Comparison of ENCODE assay signal across 18 cellular contexts in genomic region chr9:132997591-132997990, GRCh38. TPM values are rescaled to one million over a fixed set of nuclear protein-coding genes. Genes with fewer than 3 reads are reported as not detected.
DNase-seq lines count a peak whose midpoint lies in the region; ATAC-seq and FAIRE-seq lines count a peak whose summit lies in the region.
"Had no signal": no experiment of that assay in that cellular context is flagged by ENCODE, and none has a peak within 500 bp of the region (broad histone marks: within the 10 kb centered on the region; RNA-seq: fewer than 3 reads in every experiment).

No MANE protein-coding gene starts in this region.

- no peak overlapping the region for H3K4me2 ChIP-seq in trophoblast cell (ENCODE audit: low read length)

- no peak overlapping the region for H3K4me3 ChIP-seq in trophoblast cell (ENCODE audit: low read depth, low read length)
- H3K4me3 ChIP-seq: BLaER1 treated with 17β-estradiol and CSF1 and Interleukin-3, amounts not matched to agents 10 nM and 100 nM; ovary; SK-N-MC had no signal

- no peak overlapping the region for H3K23ac ChIP-seq in trophoblast cell (ENCODE audit: low read length)

- H3K79me2 ChIP-seq in trophoblast cell (ENCODE audit: control insufficient read depth, insufficient read depth, low read length, poor library complexity), result no peaks in the 10 kb centered on the region

- H3K36me3 ChIP-seq in trophoblast cell (ENCODE audit: control insufficient read depth in 1 of 2, insufficient read depth in 2 of 2, low read length in 2 of 2), result no peaks in the 10 kb centered on the region
- H3K36me3 ChIP-seq: BLaER1 treated with 17β-estradiol and CSF1 and Interleukin-3, amounts not matched to agents 10 nM and 100 nM; ovary had no signal

- H3K79me1 ChIP-seq in trophoblast cell (ENCODE audit: low read length), result no peaks in the 10 kb centered on the region

- no peak overlapping the region for H3K4ac ChIP-seq in trophoblast cell (ENCODE audit: low read depth, low read length)

- no peak overlapping the region for H2AFZ ChIP-seq in trophoblast cell (ENCODE audit: insufficient read depth, low read length, poor library complexity)

- no peak overlapping the region for H2AK5ac ChIP-seq in trophoblast cell (ENCODE audit: low read length)

- no peak overlapping the region for H2BK12ac ChIP-seq in trophoblast cell (ENCODE audit: low read length)

- no peak overlapping the region for H4K91ac ChIP-seq in trophoblast cell (ENCODE audit: low read depth, low read length)

- peak; percentile 93 for DNase-seq in Daoy (ENCODE audit: low read depth)
- DNase-seq in RCC 7860 (ENCODE audit: low spot score), result peak; percentile 86
- peak; percentile 37 for DNase-seq in fibroblast of gingiva (ENCODE audit: low read depth)
- DNase-seq in trophoblast cell, result peak; percentile 89 to 90
- no peak for DNase-seq in activated CD4-positive, CD25-positive, alpha-beta regulatory T cell (lab: John Stamatoyannopoulos, UW)
- DNase-seq in stimulated activated CD4-positive, alpha-beta T cell treated with anti-CD3 and anti-CD28 coated beads, Interleukin-2, amount 100 ng/mL, for 48 hours, result no peak
- DNase-seq in pons (ENCODE audit: low spot score), result no peak
- DNase-seq: activated CD4-positive, alpha-beta T cell treated with anti-CD3 and anti-CD28 coated beads, Interleukin-2, amount 50 U/mL, for 48 hours; activated naive CD8-positive, alpha-beta T cell treated with anti-CD3 and anti-CD28 coated beads, Interleukin-2, amount 10 ng/mL, durations not matched to agents 7 days and 5 days; activated T-cell treated with anti-CD3 and anti-CD28 coated beads, Interleukin-2, amount 50 U/mL, for 4 hours; NCI-H187; NCI-H446 treated with DMSO at 0.1 percent for 48 hours; ovary; stimulated activated naive CD8-positive, alpha-beta T cell treated with anti-CD3 and anti-CD28 coated beads, Interleukin-15, amount 100 ng/mL, for 72 hours had no signal

- H2BK5ac ChIP-seq in trophoblast cell (ENCODE audit: low read depth, low read length, poor library complexity), result no peak overlapping the region

- H2BK120ac ChIP-seq in trophoblast cell (ENCODE audit: insufficient read depth, low read length, poor library complexity), result no peak overlapping the region

- H3K4me1 ChIP-seq in trophoblast cell (ENCODE audit: control insufficient read depth in 1 of 2, insufficient read depth in 2 of 2, low read length in 2 of 2), result peaks cover 0 to 9% of the 10 kb centered on the region in 2 experiments

- no peaks in the 10 kb centered on the region for H3K27me3 ChIP-seq in trophoblast cell (ENCODE audit: insufficient read depth, low read length)
- H3K27me3 ChIP-seq: ovary had no signal

- H4K12ac ChIP-seq in trophoblast cell (ENCODE audit: low read depth, low read length), result no peak overlapping the region

- ATAC-seq in GM19455 (IDR thresholded peaks at IDR 0.05; ENCODE audit: unreplicated experiment), result no peak
- ATAC-seq: activated T-cell treated with anti-CD3 and anti-CD28 coated beads, Interleukin-2, amount 50 U/mL, for 4 hours; stimulated activated naive CD8-positive, alpha-beta T cell treated with anti-CD3 and anti-CD28 coated beads, Interleukin-15, amount 100 ng/mL, for 72 hours had no signal

- H3K27ac ChIP-seq in trophoblast cell (ENCODE audit: low read depth, low read length), result no peak overlapping the region
- H3K27ac ChIP-seq: BLaER1 treated with 17β-estradiol and CSF1 and Interleukin-3, amounts not matched to agents 10 nM and 100 nM; ovary; SK-N-MC had no signal

- H3K9ac ChIP-seq in trophoblast cell (ENCODE audit: low read length), result no peak overlapping the region
- H3K9ac ChIP-seq: BLaER1 treated with 17β-estradiol and CSF1 and Interleukin-3, amounts not matched to agents 10 nM and 100 nM had no signal

- H3K9me3 ChIP-seq in trophoblast cell (ENCODE audit: insufficient read depth, low read depth, low read length), result peaks cover 2% of the 10 kb centered on the region
- H3K9me3 ChIP-seq: BLaER1 treated with 17β-estradiol and CSF1 and Interleukin-3, amounts not matched to agents 10 nM and 100 nM; ovary had no signal

- no CpG with 5 or more reads among the region's 4 CpGs for WGBS in trophoblast cell (ENCODE audit: extremely low coverage, insufficient coverage, insufficient read length)

- no peak overlapping the region for H3K14ac ChIP-seq in trophoblast cell (ENCODE audit: low read length)

- no peak overlapping the region for H4K8ac ChIP-seq in trophoblast cell (ENCODE audit: low read depth, low read length)

- peak; percentile 61 for FAIRE-seq in RCC 7860 (lab: Jason Lieb, UNC)
- FAIRE-seq: urothelium cell line had no signal

- no peak overlapping the region for H3K18ac ChIP-seq in trophoblast cell (ENCODE audit: low read length)

RNA-seq across cellular contexts. Expression of gene GFI1B, which starts 19.1 kb away (rescaled TPM):
- not detected in 2 replicates for total RNA-seq in Daoy (2014; rRNA removed; shearing (Covaris generic))
- polyA plus RNA-seq in trophoblast cell (2013), result 0.07 and 0.37 TPM in 2 replicates
- total RNA-seq: activated naive CD8-positive, alpha-beta T cell treated with anti-CD3 and anti-CD28 coated beads, Interleukin-2, amount 10 ng/mL, durations not matched to agents 7 days and 5 days; ovary had no signal

RNA-seq across cellular contexts. Expression of gene GTF3C5, which starts 33.2 kb away (rescaled TPM):
- 118 and 133 TPM in 2 replicates for total RNA-seq in Daoy (2014; rRNA removed; shearing (Covaris generic))
- 48.5 and 48.9 TPM in 2 replicates for polyA plus RNA-seq in trophoblast cell (2013)

RNA-seq across cellular contexts. Expression of gene TSC1, which starts 53.2 kb away (rescaled TPM):
- total RNA-seq in Daoy (2014; rRNA removed; shearing (Covaris generic)), result 27.7 and 28.9 TPM in 2 replicates
- polyA plus RNA-seq in trophoblast cell (2013), result 31.8 and 32.6 TPM in 2 replicates

Comparison
In these comparisons a context has a peak if more than half of its experiments do, and no peak if none do; other contexts are left out.
1. DNase-seq: peak in Daoy (single experiment), RCC 7860 (single experiment), fibroblast of gingiva (single experiment) and trophoblast cell (2 of 2); none in activated CD4-positive, CD25-positive, alpha-beta regulatory T cell (0 of 4), stimulated activated CD4-positive, alpha-beta T cell treated with anti-CD3 and anti-CD28 coated beads, Interleukin-2, amount 100 ng/mL, for 48 hours (0 of 2) and pons (single experiment).